Comparison of ENCODE assay signal across 13 cellular contexts in the genomic region with DNA sequence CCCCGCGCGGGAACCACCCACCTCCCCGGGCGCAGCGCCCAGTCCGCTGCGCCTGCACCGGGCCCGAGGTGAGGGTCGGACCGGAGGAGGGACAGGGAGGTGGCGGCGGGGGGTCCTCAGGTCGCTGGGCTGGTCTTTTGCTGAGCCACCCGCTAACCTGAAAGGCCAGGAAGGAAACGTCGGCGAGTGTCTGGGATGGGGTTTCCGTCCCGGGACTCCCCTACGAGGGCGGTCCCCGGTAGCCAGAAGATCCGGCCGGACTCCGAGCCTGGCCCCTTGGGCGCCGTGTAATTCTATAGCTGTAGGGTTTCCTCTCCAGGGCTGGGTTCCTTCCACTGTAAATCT. TPM values are rescaled to one million over a fixed set of nuclear protein-coding genes. Genes with fewer than 3 reads are reported as not detected.
DNase-seq lines count a peak whose midpoint lies in the region; ATAC-seq, FAIRE-seq and TF ChIP-seq lines count a peak whose summit lies in the region.
"Had no signal": no experiment of that assay in that cellular context is flagged by ENCODE, and none has a peak within 500 bp of the region (broad histone marks: within the 10 kb centered on the region; RNA-seq: fewer than 3 reads in every experiment).

No MANE protein-coding gene starts in this region.

- H3K27ac ChIP-seq in small intestine (ENCODE audit: low read depth in 1 of 2, low read length in 1 of 2) (peak overlapping the region in 1 of 2 donors; percentile 60), MM.1S (ENCODE audit: low read length) (no peak overlapping the region)

- DNase-seq in WTC11 (ENCODE audit: low spot score) (peak; percentile 39), small intestine (no peak), NCI-H1048 (lab: John Stamatoyannopoulos, UW) (no peak), KG1 (lab: John Stamatoyannopoulos, UW) (no peak), MM.1S (no peak), endothelial cell (ENCODE audit: low spot score) (no peak)
- DNase-seq: activated CD4-positive, alpha-beta T cell treated with anti-CD3 and anti-CD28 coated beads, Interleukin-2, amount 10 ng/mL, durations not matched to agents 7 days and 5 days; DMS79 treated with DMSO at 0.1 percent for 48 hours; NCI-H446 had no signal

- no peak overlapping the region for H2AFZ ChIP-seq in MM.1S (ENCODE audit: low read length)

- FAIRE-seq in small intestine (lab: Jason Lieb, UNC) = no peak

- POLR2A ChIA-PET in WTC11 (lab: Charles Lee) = interaction anchor here (0.5 kb wide), 1 partner anchor 1300 kb away, joined by 7 read pairs; no protein-coding TSS in a partner anchor

- no peak for TF ChIP-seq CTCF in WTC11 (IDR thresholded peaks at IDR 0.05)
- TF ChIP-seq CTCF in MM.1S (IDR thresholded peaks at IDR 0.05; ENCODE audit: low read length) = no peak
- no peak for TF ChIP-seq CTCF in endothelial cell (IDR thresholded peaks at IDR 0.05; ENCODE audit: unreplicated experiment)

- no peaks in the 10 kb centered on the region for H3K79me2 ChIP-seq in MM.1S (ENCODE audit: low read length)

- H3K4me3 ChIP-seq in iPS-15b (ENCODE audit: low read depth, low read length) (peak overlapping the region; percentile 37), small intestine (ENCODE audit: low read depth in 1 of 2, low read length in 2 of 2) (peak overlapping the region; percentile 11), MM.1S (ENCODE audit: low read length) (no peak overlapping the region)

- H4K20me1 ChIP-seq in MM.1S (ENCODE audit: insufficient read depth, low read length) = no peaks in the 10 kb centered on the region

- H3K27me3 ChIP-seq in iPS-15b (ENCODE audit: control insufficient read depth, insufficient read depth, low read length) (peaks cover 94% of the 10 kb centered on the region), small intestine (ENCODE audit: control insufficient read depth in 2 of 2, insufficient read depth in 2 of 2, low read length in 2 of 2) (peaks cover 37 to 53% of the 10 kb centered on the region in 2 donors), MM.1S (replicated peaks; ENCODE audit: insufficient read depth, low read length) (peaks cover 59% of the 10 kb centered on the region)

- no peak overlapping the region for H3K27ac Mint-ChIP-seq in WTC11
- H3K27ac Mint-ChIP-seq in endothelial cell (ENCODE audit: unreplicated experiment) = no peak overlapping the region
- H3K27ac Mint-ChIP-seq: activated CD4-positive, alpha-beta T cell treated with anti-CD3 and anti-CD28 coated beads, Interleukin-2, amount 10 ng/mL, durations not matched to agents 7 days and 5 days; progenitor cell of endocrine pancreas had no signal

- H3K27me3 Mint-ChIP-seq in WTC11 (ENCODE audit: low read depth) (peaks cover 98% of the 10 kb centered on the region), endothelial cell (ENCODE audit: unreplicated experiment) (peaks cover 46% of the 10 kb centered on the region)

- no peaks in the 10 kb centered on the region for H3F3A ChIP-seq in MM.1S (ENCODE audit: insufficient read depth, low read length)

- no peaks in the 10 kb centered on the region for H3K9me3 Mint-ChIP-seq in WTC11
- H3K9me3 Mint-ChIP-seq in endothelial cell (ENCODE audit: unreplicated experiment) = no peaks in the 10 kb centered on the region
- H3K9me3 Mint-ChIP-seq: activated CD4-positive, alpha-beta T cell treated with anti-CD3 and anti-CD28 coated beads, Interleukin-2, amount 10 ng/mL, durations not matched to agents 7 days and 5 days had no signal

- 2 to 18% (median 10%) methylated on average over 14 to 29 of the region's 29 CpGs for WGBS in small intestine, 3 donors

- H3K36me3 Mint-ChIP-seq in WTC11 (no peaks in the 10 kb centered on the region), endothelial cell (ENCODE audit: low read depth, unreplicated experiment) (peaks cover 3% of the 10 kb centered on the region)

- no peak for ATAC-seq in WTC11

- H3K9me2 ChIP-seq in MM.1S (replicated peaks; ENCODE audit: insufficient read depth, low read length) = no peaks in the 10 kb centered on the region

- H3K4me1 Mint-ChIP-seq in WTC11 = peaks cover 32% of the 10 kb centered on the region
- peaks cover 5% of the 10 kb centered on the region for H3K4me1 Mint-ChIP-seq in endothelial cell (ENCODE audit: unreplicated experiment)

- H3K4me1 ChIP-seq in ES-I3 (ENCODE audit: insufficient read depth, low read length) (peaks cover 20% of the 10 kb centered on the region), iPS-15b (ENCODE audit: control insufficient read depth, insufficient read depth, low read length) (no peaks in the 10 kb centered on the region), small intestine (ENCODE audit: control insufficient read depth in 2 of 2, insufficient read depth in 1 of 2, low read depth in 1 of 2, low read length in 1 of 2) (no peaks in the 10 kb centered on the region), MM.1S (ENCODE audit: low read length) (no peaks in the 10 kb centered on the region)

- H3K36me3 ChIP-seq in ES-I3 (ENCODE audit: insufficient read depth, low read length) (no peaks in the 10 kb centered on the region), iPS-15b (ENCODE audit: control insufficient read depth, insufficient read depth, low read length) (no peaks in the 10 kb centered on the region), small intestine (ENCODE audit: control insufficient read depth in 2 of 2, insufficient read depth in 2 of 2, low read length in 2 of 2) (no peaks in the 10 kb centered on the region), MM.1S (replicated peaks; ENCODE audit: insufficient read depth, low read length) (no peaks in the 10 kb centered on the region)

- H3K4me2 ChIP-seq in MM.1S (ENCODE audit: low read depth, low read length) = no peak overlapping the region

- CTCF ChIA-PET in WTC11 (lab: Charles Lee) = interaction anchor here (0.9 to 2.1 kb wide), 4 partner anchors 8 to 50 kb away, joined by 3 to 9 read pairs (median 3); no protein-coding TSS in a partner anchor

- H3K9me3 ChIP-seq in ES-I3 (ENCODE audit: control insufficient read depth, insufficient read depth, low read length) (no peaks in the 10 kb centered on the region), iPS-15b (ENCODE audit: control insufficient read depth, insufficient read depth, low read length) (no peaks in the 10 kb centered on the region), small intestine (ENCODE audit: control insufficient read depth, low read depth) (no peaks in the 10 kb centered on the region), MM.1S (replicated peaks; ENCODE audit: insufficient read depth, low read length) (no peaks in the 10 kb centered on the region)

- H3K4me3 Mint-ChIP-seq in WTC11 (peak overlapping the region; percentile 53), endothelial cell (ENCODE audit: unreplicated experiment) (no peak overlapping the region)
- H3K4me3 Mint-ChIP-seq: activated CD4-positive, alpha-beta T cell treated with anti-CD3 and anti-CD28 coated beads, Interleukin-2, amount 10 ng/mL, durations not matched to agents 7 days and 5 days had no signal

- H3K9ac ChIP-seq in ES-I3 (ENCODE audit: low read depth, low read length) (peak overlapping the region; percentile 45; the same call in 1 of the 2 replicates), iPS-15b (ENCODE audit: low read depth, low read length) (no peak overlapping the region), MM.1S (ENCODE audit: low read length) (no peak overlapping the region)

TF ChIP-seq in WTC11, 78 proteins besides CTCF, POLR2A, EP300 and RAD21 (continues in another document):
- no peak for TF ChIP-seq GABPB1 (CRISPR knock-in tag; IDR thresholded peaks at IDR 0.05)
- TF ChIP-seq JAZF1 (CRISPR knock-in tag; IDR thresholded peaks at IDR 0.05) = no peak
- TF ChIP-seq SOX15 (CRISPR knock-in tag; IDR thresholded peaks at IDR 0.05) = no peak
- TF ChIP-seq PRRX2 (CRISPR knock-in tag; IDR thresholded peaks at IDR 0.05) = no peak
- no peak for TF ChIP-seq TEAD1 (CRISPR knock-in tag; IDR thresholded peaks at IDR 0.05)
- TF ChIP-seq KAT7 (CRISPR knock-in tag; IDR thresholded peaks at IDR 0.05; ENCODE audit: borderline replicate concordance) = no peak
- TF ChIP-seq, protein P1, sequence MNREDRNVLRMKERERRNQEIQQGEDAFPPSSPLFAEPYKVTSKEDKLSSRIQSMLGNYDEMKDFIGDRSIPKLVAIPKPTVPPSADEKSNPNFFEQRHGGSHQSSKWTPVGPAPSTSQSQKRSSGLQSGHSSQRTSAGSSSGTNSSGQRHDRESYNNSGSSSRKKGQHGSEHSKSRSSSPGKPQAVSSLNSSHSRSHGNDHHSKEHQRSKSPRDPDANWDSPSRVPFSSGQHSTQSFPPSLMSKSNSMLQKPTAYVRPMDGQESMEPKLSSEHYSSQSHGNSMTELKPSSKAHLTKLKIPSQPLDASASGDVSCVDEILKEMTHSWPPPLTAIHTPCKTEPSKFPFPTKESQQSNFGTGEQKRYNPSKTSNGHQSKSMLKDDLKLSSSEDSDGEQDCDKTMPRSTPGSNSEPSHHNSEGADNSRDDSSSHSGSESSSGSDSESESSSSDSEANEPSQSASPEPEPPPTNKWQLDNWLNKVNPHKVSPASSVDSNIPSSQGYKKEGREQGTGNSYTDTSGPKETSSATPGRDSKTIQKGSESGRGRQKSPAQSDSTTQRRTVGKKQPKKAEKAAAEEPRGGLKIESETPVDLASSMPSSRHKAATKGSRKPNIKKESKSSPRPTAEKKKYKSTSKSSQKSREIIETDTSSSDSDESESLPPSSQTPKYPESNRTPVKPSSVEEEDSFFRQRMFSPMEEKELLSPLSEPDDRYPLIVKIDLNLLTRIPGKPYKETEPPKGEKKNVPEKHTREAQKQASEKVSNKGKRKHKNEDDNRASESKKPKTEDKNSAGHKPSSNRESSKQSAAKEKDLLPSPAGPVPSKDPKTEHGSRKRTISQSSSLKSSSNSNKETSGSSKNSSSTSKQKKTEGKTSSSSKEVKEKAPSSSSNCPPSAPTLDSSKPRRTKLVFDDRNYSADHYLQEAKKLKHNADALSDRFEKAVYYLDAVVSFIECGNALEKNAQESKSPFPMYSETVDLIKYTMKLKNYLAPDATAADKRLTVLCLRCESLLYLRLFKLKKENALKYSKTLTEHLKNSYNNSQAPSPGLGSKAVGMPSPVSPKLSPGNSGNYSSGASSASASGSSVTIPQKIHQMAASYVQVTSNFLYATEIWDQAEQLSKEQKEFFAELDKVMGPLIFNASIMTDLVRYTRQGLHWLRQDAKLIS (CRISPR knock-in tag; IDR thresholded peaks at IDR 0.05; ENCODE audit: borderline replicate concordance) = no peak
- TF ChIP-seq FOXP1 (CRISPR knock-in tag; IDR thresholded peaks at IDR 0.05; ENCODE audit: borderline replicate concordance) = no peak
- TF ChIP-seq MYBL2 (CRISPR knock-in tag; IDR thresholded peaks at IDR 0.05) = no peak

RNA-seq across cellular contexts. Expression of a gene that starts 5.0 kb away (rescaled TPM):
- total RNA-seq in WTC11 (2021) = 0.09 to 0.41 TPM (median 0.21 TPM) in 3 replicates
- 1 to 10 TPM in 2 of 3 donors, under 1 TPM in 1; 0.45 to 9.5 (median 4.3) TPM for polyA plus RNA-seq in small intestine
- 0.23 TPM for total RNA-seq in endothelial cell (ENCODE audit: unreplicated experiment)
- total RNA-seq: activated CD4-positive, alpha-beta T cell treated with anti-CD3 and anti-CD28 coated beads, Interleukin-2, amount 10 ng/mL, durations not matched to agents 7 days and 5 days had no signal

RNA-seq across cellular contexts. Expression of a gene that starts 47.5 kb away (rescaled TPM):
- total RNA-seq in WTC11 (2021) (not detected in 3 replicates), endothelial cell (ENCODE audit: unreplicated experiment) (1.1 TPM)
- not detected for polyA plus RNA-seq in small intestine
- total RNA-seq: activated CD4-positive, alpha-beta T cell treated with anti-CD3 and anti-CD28 coated beads, Interleukin-2, amount 10 ng/mL, durations not matched to agents 7 days and 5 days; kidney epithelial cell; progenitor cell of endocrine pancreas had no signal
